In the genomic region with DNA sequence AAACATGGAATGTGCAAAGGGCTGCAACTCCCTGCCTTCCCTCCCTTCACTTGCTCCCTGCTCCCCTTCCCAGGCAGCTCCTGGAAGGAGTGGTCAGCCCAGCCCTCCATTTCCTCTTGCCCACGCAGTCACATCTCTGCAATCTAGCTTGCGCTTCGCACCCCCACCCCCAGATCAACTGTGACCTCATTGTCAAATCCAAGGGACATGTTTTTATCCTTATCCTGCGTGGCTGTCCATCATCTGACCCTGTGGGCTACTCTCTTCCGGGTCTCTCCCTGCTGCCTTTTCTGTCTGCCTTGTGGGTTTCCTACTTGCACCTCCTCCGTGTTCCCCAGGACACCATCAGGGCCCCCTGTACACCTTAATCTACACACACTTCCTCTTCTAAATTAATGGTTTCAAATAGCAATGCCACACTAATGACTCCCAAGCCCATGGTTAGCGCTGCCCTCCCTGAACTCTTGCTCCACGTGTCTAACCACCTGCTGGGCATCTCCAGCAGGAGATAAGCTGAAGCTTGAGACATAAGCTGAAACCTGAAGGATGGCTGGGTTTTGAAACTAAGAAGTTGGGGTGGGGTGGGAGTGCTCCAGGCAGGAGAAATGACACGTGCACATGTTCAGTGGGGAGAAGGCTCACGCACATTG, we compare ENCODE assay signal across 18 cellular contexts.
DNase-seq lines count a peak whose midpoint lies in the region; ATAC-seq and TF ChIP-seq lines count a peak whose summit lies in the region.
"Had no signal": no experiment of that assay in that cellular context is flagged by ENCODE, and none has a peak within 500 bp of the region (broad histone marks: within the 10 kb centered on the region; RNA-seq: fewer than 3 reads in every experiment).

No MANE protein-coding gene starts in this region.

- H3K27me3 ChIP-seq in mammary epithelial cell (ENCODE audit: insufficient read depth, low read length) (no peaks in the 10 kb centered on the region), PC-9 (ENCODE audit: insufficient read depth, low read depth) (no peaks in the 10 kb centered on the region)
- H3K27me3 ChIP-seq: MG63, sigmoid colon had no signal

- H3K79me2 ChIP-seq in mammary epithelial cell (ENCODE audit: insufficient read depth, low read length) (no peaks in the 10 kb centered on the region), PC-9 (ENCODE audit: low read depth) (no peaks in the 10 kb centered on the region)

- H4K20me1 ChIP-seq in mammary epithelial cell (ENCODE audit: insufficient read depth, low read length) (no peaks in the 10 kb centered on the region), PC-9 (ENCODE audit: insufficient read depth) (no peaks in the 10 kb centered on the region)

- DNase-seq in mammary epithelial cell (peak; percentile 5), MCF 10A (ENCODE audit: unreplicated experiment) (no peak), PC-9 (peak; percentile 36 to 86), epithelial cell of prostate (ENCODE audit: low read depth, low spot score) (no peak), SIG-M5 treated with dmso at 0.1 percent for 504 hours (lab: John Stamatoyannopoulos, UW; ENCODE audit: unreplicated experiment) (no peak)
- DNase-seq in stimulated activated CD4-positive, alpha-beta T cell treated with anti-CD3 and anti-CD28 coated beads, Interleukin-12 subunit alpha, Interleukin-12 subunit beta, amount 100 ng/mL, for 4 hours: no peak
- DNase-seq: activated B cell treated with CpG ODN at 0.5 μM for 24 hours; aorta; CD8-positive, alpha-beta memory T cell; NCI-H2081 treated with DMSO at 0.1 percent for 48 hours; NCI-H526 treated with DMSO at 0.1 percent for 48 hours; sigmoid colon; stimulated activated CD4-positive, alpha-beta T cell treated with anti-CD3 and anti-CD28 coated beads, Interleukin-2, amount 100 ng/mL, for 48 hours; T-helper 1 cell had no signal

- H3K4me2 ChIP-seq in mammary epithelial cell (ENCODE audit: insufficient read depth, low read depth, low read length) (peak overlapping the region; percentile 26), PC-9 (peak overlapping the region; percentile 56)

- H3K4me1 ChIP-seq in mammary epithelial cell (ENCODE audit: insufficient read depth, low read length) (peaks cover 20% of the 10 kb centered on the region), PC-9 (replicated peaks; ENCODE audit: insufficient read depth) (peaks cover 45% of the 10 kb centered on the region)

- TF ChIP-seq CTCF in mammary epithelial cell (conservative IDR thresholded peaks at IDR 0.05 in 1 of 2, IDR thresholded peaks at IDR 0.05 in 1 of 2; ENCODE audit: extremely low read depth in 1 of 2, insufficient read depth in 1 of 2, low read depth in 1 of 2, low read length in 2 of 2): no peak
- TF ChIP-seq CTCF in MCF 10A (IDR thresholded peaks at IDR 0.05; ENCODE audit: unreplicated experiment): no peak
- TF ChIP-seq CTCF in PC-9 (conservative IDR thresholded peaks at IDR 0.05): no peak

- no peaks in the 10 kb centered on the region for H3K9me2 ChIP-seq in PC-9 (ENCODE audit: insufficient read depth)

- peaks cover 34% of the 10 kb centered on the region for H3F3A ChIP-seq in PC-9 (ENCODE audit: insufficient read depth, low read depth)

- dilution Hi-C loops in mammary epithelial cell (cut with HindIII; ENCODE audit: low sequenced_read_pairs): no loop called here

- H3K27ac ChIP-seq in mammary epithelial cell (ENCODE audit: insufficient read depth, low read depth, low read length) (no peak overlapping the region), PC-9 (peak overlapping the region; percentile 83), epithelial cell of prostate (peak overlapping the region; percentile 70)

- POLR2A ChIA-PET in MCF 10A (lab: Yijun Ruan, JAX) (interaction anchor here (0.6 to 1.6 kb wide), 12 partner anchors 9 to 306 kb away, joined by 3 to 7 read pairs (median 4); no protein-coding TSS in a partner anchor), PC-9 (lab: Charles Lee; ENCODE audit: unreplicated experiment) (interaction anchor here (0.6 kb wide), 4 partner anchors 15 to 141 kb away, joined by 3 to 11 read pairs (median 6); no protein-coding TSS in a partner anchor)

- CTCF ChIA-PET in mammary epithelial cell (lab: Charles Lee; ENCODE audit: low non-redundant PET) (no interaction called here), MCF 10A (lab: Yijun Ruan, JAX) (no interaction called here), PC-9 (lab: Charles Lee) (interaction anchor here (0.6 to 1.0 kb wide), 3 partner anchors 10 to 230 kb away, joined by 3 read pairs; no protein-coding TSS in a partner anchor)

- intact Hi-C loops in mammary epithelial cell (cut with micrococcal nuclease): no loop called here
- intact Hi-C loops in MCF 10A (cut with micrococcal nuclease): loop anchor here (10.0 kb wide), 1 partner anchor 121 kb away; the partner anchor contains the start of gene USP12
- intact Hi-C loops in PC-9 (cut with micrococcal nuclease; ENCODE audit: unreplicated experiment): loop anchor here (5.0 kb wide), 1 partner anchor 99 kb away; no protein-coding TSS in a partner anchor

- ATAC-seq in HG03439 (IDR thresholded peaks at IDR 0.05; ENCODE audit: unreplicated experiment): no peak
- ATAC-seq in GM18511 (IDR thresholded peaks at IDR 0.05; ENCODE audit: unreplicated experiment): no peak
- ATAC-seq: activated T-helper 17 cell treated with anti-CD3 and anti-CD28 coated beads, Interleukin-2, amount 50 U/mL, for 72 hours had no signal

- H3K36me3 Mint-ChIP-seq in MCF 10A (ENCODE audit: insufficient read depth, unreplicated experiment): peaks cover 12% of the 10 kb centered on the region

- in situ Hi-C loops in mammary epithelial cell (cut with MboI; ENCODE audit: low sequenced_read_pairs in 2 of 2): no loop called here

- no peak overlapping the region for H3K27ac Mint-ChIP-seq in MCF 10A (ENCODE audit: low read depth, unreplicated experiment)
- H3K27ac Mint-ChIP-seq: activated B cell treated with CpG ODN at 0.5 μM for 24 hours; activated T-helper 17 cell treated with anti-CD3 and anti-CD28 coated beads, Interleukin-2, amount 50 U/mL, for 72 hours had no signal

- no peak overlapping the region for H3K9ac ChIP-seq in mammary epithelial cell (ENCODE audit: insufficient read depth, low read length)

- H3K36me3 ChIP-seq in mammary epithelial cell (ENCODE audit: insufficient read depth, low read length) (no peaks in the 10 kb centered on the region), PC-9 (ENCODE audit: low read depth) (no peaks in the 10 kb centered on the region)
- H3K36me3 ChIP-seq: sigmoid colon had no signal

- H3K9me3 Mint-ChIP-seq in MCF 10A (ENCODE audit: unreplicated experiment): no peaks in the 10 kb centered on the region
- H3K9me3 Mint-ChIP-seq: activated T-helper 17 cell treated with anti-CD3 and anti-CD28 coated beads, Interleukin-2, amount 50 U/mL, for 72 hours had no signal

- H3K9me3 ChIP-seq in mammary epithelial cell (replicated peaks; ENCODE audit: insufficient read depth, low read length) (no peaks in the 10 kb centered on the region), PC-9 (ENCODE audit: insufficient read depth, low read depth) (no peaks in the 10 kb centered on the region)
- H3K9me3 ChIP-seq: MG63, sigmoid colon had no signal

- H3K4me1 Mint-ChIP-seq in MCF 10A (ENCODE audit: insufficient read depth, unreplicated experiment): peaks cover 29% of the 10 kb centered on the region

- H2AFZ ChIP-seq in mammary epithelial cell (ENCODE audit: low read depth, low read length) (no peak overlapping the region), PC-9 (no peak overlapping the region)

- H3K4me3 ChIP-seq in mammary epithelial cell (replicated peaks in 1 of 3; ENCODE audit: insufficient read depth in 1 of 3, low read depth in 2 of 3, low read length in 3 of 3) (no peak overlapping the region), PC-9 (no peak overlapping the region; the same call in 1 of the 2 replicates)
- H3K4me3 ChIP-seq: MG63, sigmoid colon had no signal

- H3K4me3 Mint-ChIP-seq in MCF 10A (ENCODE audit: unreplicated experiment): no peak overlapping the region
- H3K4me3 Mint-ChIP-seq: activated B cell treated with CpG ODN at 0.5 μM for 24 hours; activated T-helper 17 cell treated with anti-CD3 and anti-CD28 coated beads, Interleukin-2, amount 50 U/mL, for 72 hours; CD8-positive, alpha-beta memory T cell had no signal

- BruUV-seq in mammary epithelial cell (replicated peaks; lab: Mats Ljungman, UMichigan) (no TSS peak), MCF 10A (replicated peaks; lab: Mats Ljungman, UMichigan) (no TSS peak), PC-9 (replicated peaks; lab: Mats Ljungman, UMichigan) (no TSS peak)

- H3K27me3 Mint-ChIP-seq in MCF 10A (ENCODE audit: insufficient read depth, unreplicated experiment): no peaks in the 10 kb centered on the region
- H3K27me3 Mint-ChIP-seq: activated B cell treated with CpG ODN at 0.5 μM for 24 hours; activated T-helper 17 cell treated with anti-CD3 and anti-CD28 coated beads, Interleukin-2, amount 50 U/mL, for 72 hours; CD8-positive, alpha-beta memory T cell had no signal

- WGBS in mammary epithelial cell (ENCODE audit: low coverage, missing lambda C conversion rate): 85% methylated on average over 10 of the region's 10 CpGs

Comparison
In these comparisons a context has a peak if more than half of its experiments do, and no peak if none do; other contexts are left out.
1. DNase-seq: peak in mammary epithelial cell (single experiment) and PC-9 (2 of 2); none in MCF 10A (single experiment), epithelial cell of prostate (single experiment), SIG-M5 treated with dmso at 0.1 percent for 504 hours (single experiment) and stimulated activated CD4-positive, alpha-beta T cell treated with anti-CD3 and anti-CD28 coated beads, Interleukin-12 subunit alpha, Interleukin-12 subunit beta, amount 100 ng/mL, for 4 hours (single experiment).